ENCODE assay signal across 15 cellular contexts in genomic region chr19:13057744-13058143, GRCh38. TPM values are rescaled to one million over a fixed set of nuclear protein-coding genes. Genes with fewer than 3 reads are reported as not detected.
A peak's percentile ranks its signal among the peaks of the same experiment; 100 is the strongest.
DNase-seq lines count a peak whose midpoint lies in the region; ATAC-seq and TF ChIP-seq lines count a peak whose summit lies in the region.
"Had no signal": no experiment of that assay in that cellular context is flagged by ENCODE, and none has a peak within 500 bp of the region (broad histone marks: within the 10 kb centered on the region; RNA-seq: fewer than 3 reads in every experiment).

No MANE protein-coding gene starts in this region.

- 35% methylated on average over 2 of the region's 2 CpGs for WGBS in prostate gland

- H3K27me3 Mint-ChIP-seq in activated T-cell treated with anti-CD3 and anti-CD28 coated beads, Interleukin-2, amount 50 U/mL, for 4 hours (ENCODE audit: low read depth) = peaks cover 3% of the 10 kb centered on the region

- H3K4me3 ChIP-seq in left ventricle myocardium inferior (peak overlapping the region; percentile 9), dorsolateral prefrontal cortex (no peak overlapping the region), prostate gland (no peak overlapping the region)

- H3K4me1 Mint-ChIP-seq in activated T-cell treated with anti-CD3 and anti-CD28 coated beads, Interleukin-2, amount 50 U/mL, for 4 hours (ENCODE audit: low read depth) = peaks cover 3% of the 10 kb centered on the region

- no peak for TF ChIP-seq POLR2A in prostate gland (IDR thresholded peaks at IDR 0.05)

- H3K4me1 ChIP-seq in left ventricle myocardium inferior = peaks cover 100% of the 10 kb centered on the region
- peaks cover 86% of the 10 kb centered on the region for H3K4me1 ChIP-seq in prostate gland (replicated peaks)

- DNase-seq in left ventricle myocardium inferior = no peak
- no peak for DNase-seq in left cardiac atrium
- DNase-seq in dorsolateral prefrontal cortex = no peak
- DNase-seq in prostate gland (ENCODE audit: low spot score) = no peak
- no peak for DNase-seq in activated CD4-positive, alpha-beta T cell treated with anti-CD3 and anti-CD28 coated beads, Interleukin-2, amount 50 U/mL, for 1 hour
- DNase-seq in stimulated activated CD4-positive, alpha-beta T cell treated with anti-CD3 and anti-CD28 coated beads, Interleukin-2, amount 100 ng/mL, for 48 hours = no peak
- no peak for DNase-seq in activated T-cell treated with anti-CD3 and anti-CD28 coated beads, Interleukin-2, amount 50 U/mL, for 4 hours
- DNase-seq: activated CD4-positive, alpha-beta T cell treated with anti-CD3 and anti-CD28 coated beads, Interleukin-2, amount 50 U/mL, for 48 hours; activated gamma-delta T cell; DND-41; GOT3; T-helper 2 cell; trophoblast cell had no signal

- H3K4me3 Mint-ChIP-seq in activated T-cell treated with anti-CD3 and anti-CD28 coated beads, Interleukin-2, amount 50 U/mL, for 4 hours = no peak overlapping the region
- H3K4me3 Mint-ChIP-seq: central memory CD8-positive, alpha-beta T cell had no signal

- H3K36me3 ChIP-seq in left ventricle myocardium inferior (no peaks in the 10 kb centered on the region), prostate gland (peaks cover 0 to 1% of the 10 kb centered on the region in 2 donors)

- peak overlapping the region; percentile 98 for H3K27ac ChIP-seq in left ventricle myocardium inferior (replicated peaks)
- H3K27ac ChIP-seq in dorsolateral prefrontal cortex = peak overlapping the region; percentile 61 to 100 (median 97)
- peak overlapping the region; percentile 95 to 96 for H3K27ac ChIP-seq in prostate gland

- no peaks in the 10 kb centered on the region for H3K27me3 ChIP-seq in left ventricle myocardium inferior (ENCODE audit: low read depth)
- H3K27me3 ChIP-seq in dorsolateral prefrontal cortex = no peaks in the 10 kb centered on the region
- H3K27me3 ChIP-seq in prostate gland (replicated peaks; ENCODE audit: insufficient read depth) = no peaks in the 10 kb centered on the region

- intact Hi-C loops in left ventricle myocardium inferior (cut with micrococcal nuclease) (no loop called here), left cardiac atrium (cut with DNase I) (loop anchor here (5.0 to 10.0 kb wide), 2 partner anchors 60 to 797 kb away; partner anchors contain the start of gene NFIX (in 1 of the 2)), dorsolateral prefrontal cortex (cut with DNase I) (no loop called here), prostate gland (cut with DNase I) (loop anchor here (5.0 kb wide), 1 partner anchor 35 kb away; no protein-coding TSS in a partner anchor)

- H3K9me3 ChIP-seq in left ventricle myocardium inferior (replicated peaks) = no peaks in the 10 kb centered on the region
- H3K9me3 ChIP-seq in prostate gland = no peaks in the 10 kb centered on the region

- TF ChIP-seq CTCF in left ventricle myocardium inferior (IDR thresholded peaks at IDR 0.05; ENCODE audit: borderline replicate concordance) = no peak
- TF ChIP-seq CTCF in dorsolateral prefrontal cortex (IDR thresholded peaks at IDR 0.05 in 54 of 56, conservative IDR thresholded peaks at IDR 0.05 in 2 of 56; ENCODE audit: low read depth in 1 of 56, partially characterized antibody in 56 of 56) = no peak
- TF ChIP-seq CTCF in prostate gland (IDR thresholded peaks at IDR 0.05) = no peak

- no peaks in the 10 kb centered on the region for H3K36me3 Mint-ChIP-seq in activated T-cell treated with anti-CD3 and anti-CD28 coated beads, Interleukin-2, amount 50 U/mL, for 4 hours (ENCODE audit: insufficient read depth)

- ATAC-seq in left cardiac atrium (no peak), esophagus mucosa (no peak)
- ATAC-seq in activated T-cell treated with anti-CD3 and anti-CD28 coated beads, Interleukin-2, amount 50 U/mL, for 4 hours = no peak

- no peaks in the 10 kb centered on the region for H3K9me3 Mint-ChIP-seq in activated T-cell treated with anti-CD3 and anti-CD28 coated beads, Interleukin-2, amount 50 U/mL, for 4 hours
- H3K9me3 Mint-ChIP-seq: central memory CD8-positive, alpha-beta T cell had no signal

RNA-seq across cellular contexts. Expression of gene LYL1, which starts 44.9 kb away (rescaled TPM):
- 6.3 TPM for total RNA-seq in left ventricle myocardium inferior
- 1 to 10 TPM; 7.5 to 9.0 TPM for total RNA-seq in left cardiac atrium
- 10 to 100 TPM in 2 of 120 experiments, 1 to 10 TPM in 118; 1.0 to 11.8 (median 4.5) TPM for total RNA-seq in dorsolateral prefrontal cortex
- 10 to 100 TPM in 1 of 2 donors, 1 to 10 TPM in 1; 4.6 to 13.3 TPM for total RNA-seq in prostate gland
- total RNA-seq in esophagus mucosa = 1.4 TPM
- 1 to 10 TPM; 1.9 to 3.0 (median 2.9) TPM for total RNA-seq in activated T-cell treated with anti-CD3 and anti-CD28 coated beads, Interleukin-2, amount 50 U/mL, for 4 hours

RNA-seq across cellular contexts. Expression of gene TRMT1, which starts 58.8 kb away (rescaled TPM):
- total RNA-seq in left ventricle myocardium inferior = 19.6 TPM
- total RNA-seq in left cardiac atrium = 10 to 100 TPM; 18.4 to 20.9 TPM
- total RNA-seq in dorsolateral prefrontal cortex = 10 to 100 TPM; 30.6 to 70.9 (median 40.8) TPM
- total RNA-seq in prostate gland = 10 to 100 TPM; 23.3 to 55.4 TPM
- 23.8 TPM for total RNA-seq in esophagus mucosa
- 100 to 1,000 TPM; 240 to 248 (median 246) TPM for total RNA-seq in activated T-cell treated with anti-CD3 and anti-CD28 coated beads, Interleukin-2, amount 50 U/mL, for 4 hours

Comparison
In these comparisons a context has a peak if more than half of its experiments do, and no peak if none do; other contexts are left out.
1. intact Hi-C loops: an anchor here in left cardiac atrium (5.0 to 10.0 kb wide) and prostate gland (5.0 kb wide); none called in left ventricle myocardium inferior and dorsolateral prefrontal cortex.